ENCODE assay signal across 14 cellular contexts in the genomic region with DNA sequence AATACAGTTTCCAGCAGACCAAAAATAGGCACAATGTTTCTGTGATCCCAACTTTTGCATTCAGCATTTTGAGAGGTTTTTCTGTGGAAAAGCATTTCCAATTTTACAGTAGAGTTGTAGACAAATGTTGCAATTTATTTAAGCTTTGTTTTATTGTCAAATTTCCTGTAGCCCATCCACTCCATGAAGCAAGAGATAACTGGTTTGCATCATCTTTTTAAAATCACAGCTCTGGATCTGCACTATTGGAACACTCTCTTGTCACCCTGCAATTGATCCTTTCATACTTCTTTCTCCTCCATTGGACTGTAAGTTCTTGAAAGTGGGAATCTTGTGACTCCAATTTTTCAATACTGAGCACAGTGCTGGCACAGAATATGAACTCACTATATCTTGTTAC.
DNase-seq lines count a peak whose midpoint lies in the region; ATAC-seq, FAIRE-seq and TF ChIP-seq lines count a peak whose summit lies in the region.
"Had no signal": no experiment of that assay in that cellular context is flagged by ENCODE, and none has a peak within 500 bp of the region (broad histone marks: within the 10 kb centered on the region; RNA-seq: fewer than 3 reads in every experiment).

No MANE protein-coding gene starts in this region.

- peak overlapping the region; percentile 54 for H3K4me2 ChIP-seq in KMS-11
- H3K4me2 ChIP-seq in GM12878 (ENCODE audit: control insufficient read depth, insufficient read depth) = peak overlapping the region; percentile 83

- RAD21 ChIA-PET in GM12878 (lab: Charles Lee; ENCODE audit: unreplicated experiment) = interaction anchor here (0.7 to 2.5 kb wide), 5 partner anchors 13 to 86 kb away, joined by 3 to 11 read pairs (median 5); a partner anchor contains a TSS

- peaks cover 90 to 98% (median 97%) of the 10 kb centered on the region in 3 donors for H3K4me1 Mint-ChIP-seq in CD8-positive, alpha-beta memory T cell

- H3K9ac ChIP-seq in KMS-11 = no peak overlapping the region
- H3K9ac ChIP-seq in GM12878 (ENCODE audit: control insufficient read depth, insufficient read depth, low read length) = no peak overlapping the region

- H2AFZ ChIP-seq in KMS-11 (ENCODE audit: low read depth) (no peak overlapping the region), GM12878 (ENCODE audit: control insufficient read depth, low read depth, low read length) (no peak overlapping the region)

- no peaks in the 10 kb centered on the region for H3K9me3 ChIP-seq in CD8-positive, alpha-beta memory T cell (ENCODE audit: low read length)
- H3K9me3 ChIP-seq in GM12878 (replicated peaks; ENCODE audit: control insufficient read depth, insufficient read depth, low read length) (no peaks in the 10 kb centered on the region), neutrophil (no peaks in the 10 kb centered on the region)
- H3K9me3 ChIP-seq: esophagus muscularis mucosa had no signal

- H4K20me1 ChIP-seq in KMS-11 (ENCODE audit: insufficient read depth) = no peaks in the 10 kb centered on the region
- H4K20me1 ChIP-seq in GM12878 (ENCODE audit: control insufficient read depth, insufficient read depth) = no peaks in the 10 kb centered on the region

- FAIRE-seq in GM12878 (lab: Jason Lieb, UNC) = no peak

- H3K27me3 ChIP-seq in CD8-positive, alpha-beta memory T cell (ENCODE audit: insufficient read depth, low read length, poor library complexity, severe bottlenecking) = no peaks in the 10 kb centered on the region
- H3K27me3 ChIP-seq in KMS-11 (ENCODE audit: insufficient read depth, low read depth) (no peaks in the 10 kb centered on the region), GM12878 (replicated peaks in 1 of 2; ENCODE audit: control insufficient read depth in 2 of 2, insufficient read depth in 2 of 2, low read length in 1 of 2) (no peaks in the 10 kb centered on the region), neutrophil (no peaks in the 10 kb centered on the region)
- H3K27me3 ChIP-seq: esophagus muscularis mucosa had no signal

- no peak for TF ChIP-seq CTCF in KMS-11 (conservative IDR thresholded peaks at IDR 0.05; ENCODE audit: low read depth, low read length)
- TF ChIP-seq CTCF in GM12878 (IDR thresholded peaks at IDR 0.05 in 2 of 3, conservative IDR thresholded peaks at IDR 0.05 in 1 of 3; ENCODE audit: control insufficient read depth in 2 of 3, extremely low read depth in 1 of 3, insufficient read depth in 1 of 3, low read depth in 3 of 3, low read length in 3 of 3) = no peak
- TF ChIP-seq CTCF in neutrophil (IDR thresholded peaks at IDR 0.05) = no peak

- TSS peak; percentile 10 for BruUV-seq in GM12878 (replicated peaks; lab: Mats Ljungman, UMichigan)

- no peak for TF ChIP-seq RAD21 in GM12878 (IDR thresholded peaks at IDR 0.05; ENCODE audit: insufficient read depth, low read depth, low read length)

- peak overlapping the region; percentile 66 to 83 (median 77) for H3K4me3 Mint-ChIP-seq in CD8-positive, alpha-beta memory T cell

- H3K4me3 ChIP-seq in CD8-positive, alpha-beta memory T cell (ENCODE audit: low read length) = no peak overlapping the region
- H3K4me3 ChIP-seq in KMS-11 (IDR thresholded peaks at IDR 0.05; ENCODE audit: insufficient read depth, low read depth, low read length) = no peak overlapping the region
- H3K4me3 ChIP-seq in GM12878 = no peak overlapping the region
- H3K4me3 ChIP-seq in neutrophil (ENCODE audit: low read depth in 1 of 2, low read length in 1 of 2) = peak overlapping the region in 1 of 2 experiments; percentile 33
- H3K4me3 ChIP-seq: esophagus muscularis mucosa had no signal

- SMC1A ChIA-PET in GM12878 (lab: Charles Lee; ENCODE audit: uncharacterized antibody, unreplicated experiment) = interaction anchor here (1.0 to 5.5 kb wide), 14 partner anchors 8 to 133 kb away, joined by 3 to 84 read pairs (median 5); a partner anchor contains a TSS

- H3K27ac ChIP-seq in CD8-positive, alpha-beta memory T cell (ENCODE audit: low read depth, low read length) = no peak overlapping the region
- H3K27ac ChIP-seq in KMS-11 (no peak overlapping the region; the same call in 1 of the 2 replicates), GM12878 (ENCODE audit: control insufficient read depth, insufficient read depth) (peak overlapping the region; percentile 72), neutrophil (peak overlapping the region; percentile 82)

- no peak for TF ChIP-seq EP300 in GM12878 (IDR thresholded peaks at IDR 0.05; ENCODE audit: borderline replicate concordance in 1 of 2, control insufficient read depth in 1 of 2, low read depth in 2 of 2, low read length in 2 of 2)

- no peak for ATAC-seq in GM12878

- no peaks in the 10 kb centered on the region for H3K9me3 Mint-ChIP-seq in CD8-positive, alpha-beta memory T cell

- CTCF ChIA-PET in CD8-positive, alpha-beta memory T cell (lab: Charles Lee) = interaction anchor here (1.0 to 3.1 kb wide), 3 partner anchors 14 to 85 kb away, joined by 3 to 11 read pairs (median 7); no protein-coding TSS in a partner anchor
- CTCF ChIA-PET in GM12878 (lab: Yijun Ruan, JAX) = interaction anchor here (1.1 to 9.2 kb wide), 5 partner anchors 14 to 202 kb away, joined by 3 to 88 read pairs (median 10); a partner anchor contains a TSS

- H3K27ac Mint-ChIP-seq in CD8-positive, alpha-beta memory T cell = peak overlapping the region; percentile 91 to 99 (median 96)

- no peak for TF ChIP-seq POLR2A in GM12878 (IDR thresholded peaks at IDR 0.05; ENCODE audit: low read depth, low read length)

- H3K27me3 Mint-ChIP-seq in CD8-positive, alpha-beta memory T cell = no peaks in the 10 kb centered on the region

- in situ Hi-C loops in GM12878 (cut with MboI) = no loop called here

- H3K36me3 ChIP-seq in CD8-positive, alpha-beta memory T cell (ENCODE audit: insufficient read depth, low read length) = no peaks in the 10 kb centered on the region
- no peaks in the 10 kb centered on the region for H3K36me3 ChIP-seq in KMS-11 (ENCODE audit: insufficient read depth)
- no peaks in the 10 kb centered on the region for H3K36me3 ChIP-seq in GM12878 (ENCODE audit: control insufficient read depth in 2 of 2, insufficient read depth in 2 of 2, low read length in 1 of 2)
- H3K36me3 ChIP-seq in neutrophil = no peaks in the 10 kb centered on the region
- H3K36me3 ChIP-seq: esophagus muscularis mucosa had no signal

- POLR2A ChIA-PET in CD8-positive, alpha-beta memory T cell (lab: Charles Lee) = interaction anchor here (0.6 kb wide), 1 partner anchor 335 kb away, joined by 3 read pairs; no protein-coding TSS in a partner anchor
- POLR2A ChIA-PET in GM12878 (lab: Charles Lee) = interaction anchor here (2.8 to 5.1 kb wide), 2 partner anchors 13 to 82 kb away, joined by 12 to 50 read pairs; no protein-coding TSS in a partner anchor

- no peaks in the 10 kb centered on the region for H3K79me2 ChIP-seq in KMS-11 (ENCODE audit: insufficient read depth, low read depth)
- peaks cover 63% of the 10 kb centered on the region for H3K79me2 ChIP-seq in GM12878 (ENCODE audit: control insufficient read depth, insufficient read depth, low read length)

- peaks cover 92% of the 10 kb centered on the region for H3K4me1 ChIP-seq in CD8-positive, alpha-beta memory T cell (ENCODE audit: insufficient read depth, low read length)
- H3K4me1 ChIP-seq in KMS-11 (ENCODE audit: low read depth, poor library complexity, severe bottlenecking) (peaks cover 25% of the 10 kb centered on the region), GM12878 (ENCODE audit: control insufficient read depth, insufficient read depth, low read length) (peaks cover 70% of the 10 kb centered on the region), neutrophil (ENCODE audit: control insufficient read depth in 1 of 2, insufficient read depth in 1 of 2, low read depth in 1 of 2, low read length in 1 of 2) (peaks cover 56 to 71% of the 10 kb centered on the region in 2 experiments)

- peaks cover 0 to 2% (median 2%) of the 10 kb centered on the region in 3 donors for H3K36me3 Mint-ChIP-seq in CD8-positive, alpha-beta memory T cell

- intact Hi-C loops in GM12878 (cut with micrococcal nuclease; ENCODE audit: unreplicated experiment) = loop anchor here (2.0 to 5.0 kb wide), 4 partner anchors 32 to 130 kb away; a partner anchor contains a TSS

- no peak for DNase-seq in CD8-positive, alpha-beta memory T cell
- DNase-seq in GM12878 (ENCODE audit: low read depth, low spot score) (no peak), NCI-H128 (lab: John Stamatoyannopoulos, UW; ENCODE audit: unreplicated experiment) (no peak), COLO668 (lab: John Stamatoyannopoulos, UW; ENCODE audit: unreplicated experiment) (no peak), A172 (ENCODE audit: low spot score) (no peak), activated gamma-delta T cell treated with Interleukin-2 at 50 U/mL for 16 hours (no peak)
- DNase-seq: central memory CD4-positive, alpha-beta T cell; EL; NCI-H1105 treated with DMSO at 0.1 percent for 48 hours; NCI-H774; stimulated activated CD8-positive, alpha-beta memory T cell treated with anti-CD3 and anti-CD28 coated beads, Interleukin-4, amount 100 ng/mL, for 48 hours had no signal

TF ChIP-seq in GM12878, 131 proteins besides CTCF, POLR2A, EP300 and RAD21:
- TF ChIP-seq, protein P1, sequence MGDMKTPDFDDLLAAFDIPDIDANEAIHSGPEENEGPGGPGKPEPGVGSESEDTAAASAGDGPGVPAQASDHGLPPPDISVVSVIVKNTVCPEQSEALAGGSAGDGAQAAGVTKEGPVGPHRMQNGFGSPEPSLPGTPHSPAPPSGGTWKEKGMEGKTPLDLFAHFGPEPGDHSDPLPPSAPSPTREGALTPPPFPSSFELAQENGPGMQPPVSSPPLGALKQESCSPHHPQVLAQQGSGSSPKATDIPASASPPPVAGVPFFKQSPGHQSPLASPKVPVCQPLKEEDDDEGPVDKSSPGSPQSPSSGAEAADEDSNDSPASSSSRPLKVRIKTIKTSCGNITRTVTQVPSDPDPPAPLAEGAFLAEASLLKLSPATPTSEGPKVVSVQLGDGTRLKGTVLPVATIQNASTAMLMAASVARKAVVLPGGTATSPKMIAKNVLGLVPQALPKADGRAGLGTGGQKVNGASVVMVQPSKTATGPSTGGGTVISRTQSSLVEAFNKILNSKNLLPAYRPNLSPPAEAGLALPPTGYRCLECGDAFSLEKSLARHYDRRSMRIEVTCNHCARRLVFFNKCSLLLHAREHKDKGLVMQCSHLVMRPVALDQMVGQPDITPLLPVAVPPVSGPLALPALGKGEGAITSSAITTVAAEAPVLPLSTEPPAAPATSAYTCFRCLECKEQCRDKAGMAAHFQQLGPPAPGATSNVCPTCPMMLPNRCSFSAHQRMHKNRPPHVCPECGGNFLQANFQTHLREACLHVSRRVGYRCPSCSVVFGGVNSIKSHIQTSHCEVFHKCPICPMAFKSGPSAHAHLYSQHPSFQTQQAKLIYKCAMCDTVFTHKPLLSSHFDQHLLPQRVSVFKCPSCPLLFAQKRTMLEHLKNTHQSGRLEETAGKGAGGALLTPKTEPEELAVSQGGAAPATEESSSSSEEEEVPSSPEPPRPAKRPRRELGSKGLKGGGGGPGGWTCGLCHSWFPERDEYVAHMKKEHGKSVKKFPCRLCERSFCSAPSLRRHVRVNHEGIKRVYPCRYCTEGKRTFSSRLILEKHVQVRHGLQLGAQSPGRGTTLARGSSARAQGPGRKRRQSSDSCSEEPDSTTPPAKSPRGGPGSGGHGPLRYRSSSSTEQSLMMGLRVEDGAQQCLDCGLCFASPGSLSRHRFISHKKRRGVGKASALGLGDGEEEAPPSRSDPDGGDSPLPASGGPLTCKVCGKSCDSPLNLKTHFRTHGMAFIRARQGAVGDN (IDR thresholded peaks at IDR 0.05) = no peak
- 0 out of 2 replicates have a peak, but pooled peaks have one; percentile 2 for TF ChIP-seq MEF2A (IDR thresholded peaks at IDR 0.05; ENCODE audit: insufficient read depth, low read depth, low read length)
TF ChIP-seq in GM12878: peak in this region for 1.

Comparison
In these comparisons a context has a peak if more than half of its experiments do, and no peak if none do; other contexts are left out.
1. H3K27ac ChIP-seq: peak in GM12878 (single experiment) and neutrophil (single experiment); none in CD8-positive, alpha-beta memory T cell (single experiment) and KMS-11 (single experiment).